In genomic region chr13:102800145-102801041, GRCh38 we compare ENCODE assay signal across 8 cellular contexts. TPM values are rescaled to one million over a fixed set of nuclear protein-coding genes. Genes with fewer than 3 reads are reported as not detected.
A peak's percentile ranks its signal among the peaks of the same experiment; 100 is the strongest.
DNase-seq lines count a peak whose midpoint lies in the region; ATAC-seq, FAIRE-seq and TF ChIP-seq lines count a peak whose summit lies in the region.

No MANE protein-coding gene starts in this region.

- H3K27ac ChIP-seq in adipose tissue (ENCODE audit: low read depth, low read length) (peak overlapping the region; percentile 78), left ventricle myocardium inferior (replicated peaks) (peak overlapping the region; percentile 95), psoas muscle (peak overlapping the region; percentile 96)

- intact Hi-C loops in left ventricle myocardium inferior (cut with micrococcal nuclease) (no loop called here), psoas muscle (cut with DNase I) (loop anchor here (5.0 kb wide), 3 partner anchors 42 to 203 kb away; partner anchors contain the start of genes ERCC5 (in 1 of the 2) and TPP2 (in 1 of the 2))

- 1 to 2% (median 1%) methylated on average over 48 to 81 of the region's 81 CpGs for WGBS in adipose tissue, 3 donors
- 1 to 2% (median 2%) methylated on average over 73 to 81 of the region's 81 CpGs for WGBS in psoas muscle, 3 donors

- H3K4me3 ChIP-seq in H7 (ENCODE audit: insufficient read depth, low read depth, low read length) = peak overlapping the region; percentile 78
- H3K4me3 ChIP-seq in MG63 = peak overlapping the region; percentile 77
- H3K4me3 ChIP-seq in left ventricle myocardium inferior = peak overlapping the region; percentile 92
- peak overlapping the region; percentile 90 for H3K4me3 ChIP-seq in psoas muscle

- H3K9me3 ChIP-seq in MG63 = no peaks in the 10 kb centered on the region
- no peaks in the 10 kb centered on the region for H3K9me3 ChIP-seq in left ventricle myocardium inferior (replicated peaks)
- no peaks in the 10 kb centered on the region for H3K9me3 ChIP-seq in psoas muscle

- H3K27me3 ChIP-seq in H7 (ENCODE audit: control insufficient read depth, insufficient read depth, low read length) = peaks cover 11% of the 10 kb centered on the region
- no peaks in the 10 kb centered on the region for H3K27me3 ChIP-seq in MG63
- H3K27me3 ChIP-seq in left ventricle myocardium inferior (ENCODE audit: low read depth) = no peaks in the 10 kb centered on the region
- H3K27me3 ChIP-seq in psoas muscle (ENCODE audit: insufficient read depth in 3 of 3, low read length in 2 of 3) = no peaks in the 10 kb centered on the region

- ATAC-seq in psoas muscle = peak; percentile 82 to 87 (median 85)

- CTCF ChIA-PET in GM10248 (lab: Yijun Ruan, JAX) = interaction anchor here (0.6 to 3.5 kb wide), 27 partner anchors 9 to 221 kb away, joined by 3 to 24 read pairs (median 5); partner anchors contain the start of genes ERCC5 and TEX30

- H3K36me3 ChIP-seq in H7 (replicated peaks; ENCODE audit: control insufficient read depth, insufficient read depth, low read length) (no peaks in the 10 kb centered on the region), MG63 (peaks cover 8% of the 10 kb centered on the region), left ventricle myocardium inferior (peaks cover 6% of the 10 kb centered on the region), psoas muscle (ENCODE audit: insufficient read depth in 1 of 2, low read depth in 1 of 2) (peaks cover 0 to 2% of the 10 kb centered on the region in 2 donors)

- peak; percentile 96 for TF ChIP-seq CTCF in GM10248 (IDR thresholded peaks at IDR 0.05; ENCODE audit: control extremely low read depth, extremely low read depth, low read depth, missing control alignments)
- peak; percentile 87 for TF ChIP-seq CTCF in left ventricle myocardium inferior (IDR thresholded peaks at IDR 0.05; ENCODE audit: borderline replicate concordance)
- TF ChIP-seq CTCF in psoas muscle (IDR thresholded peaks at IDR 0.05) = peak; percentile 79

- H3K4me1 ChIP-seq in left ventricle myocardium inferior = peaks cover 68% of the 10 kb centered on the region
- H3K4me1 ChIP-seq in psoas muscle = peaks cover 30% of the 10 kb centered on the region

- DNase-seq in GM10248 (ENCODE audit: extremely low spot score) (peak; percentile 91), H7 (peak; percentile 93), MG63 (peak; percentile 84), SW480 (ENCODE audit: low spot score) (peak; percentile 78), left ventricle myocardium inferior (peak; percentile 86), psoas muscle (peak; percentile 89 to 93), urothelium cell line (ENCODE audit: low spot score) (peak; percentile 80)

- FAIRE-seq in urothelium cell line (lab: Jason Lieb, UNC) = no peak

- POLR2A ChIA-PET in GM10248 (lab: Yijun Ruan, JAX) = interaction anchor here (0.9 kb wide), 1 partner anchor 27 kb away, joined by 3 read pairs; the partner anchor contains the start of gene TEX30

RNA-seq across cellular contexts. Expression of gene BIVM, which starts 1.5 kb away (rescaled TPM):
- total RNA-seq in H7 (2014; rRNA removed; shearing (Covaris generic)) = 7.8 and 10.0 TPM in 2 replicates
- total RNA-seq in MG63 (2014; rRNA removed; shearing (Covaris generic); ENCODE audit: low replicate concordance) = 11.3 and 12.8 TPM in 2 replicates
- polyA plus RNA-seq in adipose tissue (10 to 100 TPM in 1 of 3 donors, 1 to 10 TPM in 2; 6.3 to 13.8 (median 6.7) TPM), psoas muscle (10 to 100 TPM in 2 of 3 donors, 1 to 10 TPM in 1; 7.9 to 24.6 (median 10.9) TPM)
- total RNA-seq in left ventricle myocardium inferior (37.5 TPM), psoas muscle (10 to 100 TPM; 14.9 to 19.9 (median 17.6) TPM)

RNA-seq across cellular contexts. Expression of gene POGLUT2, which starts 1.6 kb away (rescaled TPM):
- 23.8 and 25.1 TPM in 2 replicates for total RNA-seq in H7 (2014; rRNA removed; shearing (Covaris generic))
- 17.5 and 18.9 TPM in 2 replicates for total RNA-seq in MG63 (2014; rRNA removed; shearing (Covaris generic); ENCODE audit: low replicate concordance)
- polyA plus RNA-seq in adipose tissue = 1 to 10 TPM; 1.3 to 6.1 (median 2.9) TPM
- 3.4 TPM for total RNA-seq in left ventricle myocardium inferior
- total RNA-seq in psoas muscle = 1 to 10 TPM in 1 of 4 donors, under 1 TPM in 3; 0.69 to 1.4 (median 0.87) TPM
- polyA plus RNA-seq in psoas muscle = 1 to 10 TPM in 2 of 3 donors, under 1 TPM in 1; 0.96 to 1.9 (median 1.4) TPM

RNA-seq across cellular contexts. Expression of gene TEX30, which starts 26.8 kb away (rescaled TPM):
- 15.4 and 16.1 TPM in 2 replicates for total RNA-seq in H7 (2014; rRNA removed; shearing (Covaris generic))
- total RNA-seq in MG63 (2014; rRNA removed; shearing (Covaris generic); ENCODE audit: low replicate concordance) = 31.4 and 47.2 TPM in 2 replicates
- 10 to 100 TPM in 1 of 3 donors, 1 to 10 TPM in 2; 3.1 to 11.8 (median 8.2) TPM for polyA plus RNA-seq in adipose tissue
- total RNA-seq in left ventricle myocardium inferior = 8.1 TPM
- 1 to 10 TPM; 4.8 to 6.9 (median 6.4) TPM for total RNA-seq in psoas muscle
- 10 to 100 TPM; 16.0 to 20.6 (median 16.6) TPM for polyA plus RNA-seq in psoas muscle

RNA-seq across cellular contexts. Expression of gene ERCC5, which starts 45.4 kb away (rescaled TPM):
- total RNA-seq in H7 (2014; rRNA removed; shearing (Covaris generic)) = 24.4 and 26.8 TPM in 2 replicates
- total RNA-seq in MG63 (2014; rRNA removed; shearing (Covaris generic); ENCODE audit: low replicate concordance) = 33.2 and 89.9 TPM in 2 replicates
- polyA plus RNA-seq in adipose tissue = 10 to 100 TPM; 25.1 to 45.5 (median 30.0) TPM
- 30.4 TPM for total RNA-seq in left ventricle myocardium inferior
- total RNA-seq in psoas muscle = 10 to 100 TPM; 21.0 to 31.0 (median 27.4) TPM
- 10 to 100 TPM; 13.5 to 37.4 (median 23.3) TPM for polyA plus RNA-seq in psoas muscle

Comparison
In these comparisons a context has a peak if more than half of its experiments do, and no peak if none do; other contexts are left out.
1. Peak in every context shown above with its lines: DNase-seq, ATAC-seq, H3K4me3 ChIP-seq and H3K27ac ChIP-seq.